In the genomic region with DNA sequence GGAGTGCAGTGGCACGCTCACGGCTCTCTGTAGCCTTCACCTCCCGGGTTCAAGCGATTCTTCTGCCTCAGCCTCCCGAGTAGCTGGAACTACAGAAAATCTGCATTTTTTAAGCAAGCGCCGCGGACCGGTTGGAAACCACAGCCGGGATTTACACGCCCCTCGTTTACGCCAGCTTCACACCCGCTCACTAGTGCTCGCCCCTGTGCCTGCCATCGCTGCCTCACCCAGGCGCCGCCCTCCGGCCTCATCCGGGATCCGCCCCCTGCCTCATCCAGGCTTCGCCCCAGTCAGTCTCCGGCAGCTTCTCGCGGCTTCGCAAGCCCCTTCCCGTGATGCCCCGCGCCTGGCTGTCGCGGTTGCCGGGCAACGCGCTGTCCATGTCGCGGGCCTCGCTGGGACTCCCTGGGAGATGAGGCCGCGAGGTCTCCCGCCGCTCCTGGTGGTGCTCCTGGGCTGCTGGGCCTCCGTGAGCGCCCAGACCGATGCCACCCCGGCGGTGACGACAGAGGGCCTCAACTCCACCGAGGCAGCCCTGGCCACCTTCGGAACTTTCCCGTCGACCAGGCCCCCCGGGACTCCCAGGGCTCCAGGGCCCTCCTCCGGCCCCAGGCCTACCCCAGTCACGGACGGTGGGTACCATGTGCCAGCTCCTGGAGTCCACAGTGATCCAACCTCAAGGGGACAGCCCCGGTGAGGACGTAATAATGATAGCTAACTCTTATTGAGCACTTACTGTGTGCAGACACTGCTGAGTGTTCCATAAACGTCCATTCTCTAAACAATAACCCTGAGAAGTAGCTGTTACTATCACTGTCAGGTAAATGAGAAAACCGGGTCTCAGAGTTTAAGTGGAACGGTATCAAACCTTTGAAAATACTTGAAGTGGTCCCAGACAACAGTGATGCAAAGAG, we compare ENCODE assay signal across 8 cellular contexts. TPM values are rescaled to one million over a fixed set of nuclear protein-coding genes. Genes with fewer than 3 reads are reported as not detected.
A peak's percentile ranks its signal among the peaks of the same experiment; 100 is the strongest.
DNase-seq lines count a peak whose midpoint lies in the region; ATAC-seq and TF ChIP-seq lines count a peak whose summit lies in the region.

TSS of gene TCTN1 (plus strand) at position 359 of the 914 bp plus-strand sequence. CDS start at position 413, 54 bp downstream.

- POLR2A ChIA-PET in Panc1 (lab: Charles Lee) = interaction anchor here (0.5 to 1.0 kb wide), 6 partner anchors 13 to 287 kb away, joined by 3 to 7 read pairs (median 3); no protein-coding TSS in a partner anchor

- 2% methylated on average over 60 of the region's 60 CpGs for WGBS in esophagus, 2 donors

- H3K36me3 ChIP-seq in Panc1 (ENCODE audit: control insufficient read depth, insufficient read depth, low read length) (no peaks in the 10 kb centered on the region), esophagus (ENCODE audit: control insufficient read depth in 2 of 2, insufficient read depth in 2 of 2, low read length in 1 of 2) (no peaks in the 10 kb centered on the region), mucosa of stomach (ENCODE audit: control insufficient read depth, insufficient read depth, low read length) (no peaks in the 10 kb centered on the region)

- ATAC-seq in GM21723 (IDR thresholded peaks at IDR 0.05; ENCODE audit: unreplicated experiment) (peak; percentile 91), Panc1 (peak; percentile 100)

- H3K4me1 ChIP-seq in Panc1 (ENCODE audit: control insufficient read depth, insufficient read depth, low read length) (0 out of 2 replicates have a peak, but pooled peaks cover 3% of the 10 kb centered on the region), esophagus (ENCODE audit: control insufficient read depth in 2 of 2, insufficient read depth in 2 of 2, low read length in 1 of 2) (no peaks in the 10 kb centered on the region), mucosa of stomach (ENCODE audit: control insufficient read depth, insufficient read depth, low read length) (peaks cover 5% of the 10 kb centered on the region)

- no peak for TF ChIP-seq CTCF in Panc1 (IDR thresholded peaks at IDR 0.05)

- peak within 1 kb of the TSS; percentile 78 for H3K27ac ChIP-seq in Panc1 (ENCODE audit: low read length)
- peak within 1 kb of the TSS; percentile 0 to 61 for H3K27ac ChIP-seq in esophagus (ENCODE audit: low read depth in 2 of 2, low read length in 1 of 2)

- H3K4me3 ChIP-seq in Panc1 (ENCODE audit: low read depth in 2 of 2, low read length in 2 of 2) (peak within 1 kb of the TSS; percentile 66 to 81), esophagus (ENCODE audit: low read depth in 1 of 2, low read length in 2 of 2) (peak within 1 kb of the TSS; percentile 67 to 80), mucosa of stomach (ENCODE audit: low read length) (peak within 1 kb of the TSS; percentile 53)

- DNase-seq in DMS53 treated with DMSO at 0.1 percent for 48 hours (lab: John Stamatoyannopoulos, UW; ENCODE audit: unreplicated experiment) (peak; percentile 97), KG1 (lab: John Stamatoyannopoulos, UW) (peak; percentile 84), Panc1 (ENCODE audit: low read depth, low spot score) (peak; percentile 64)
- peak; percentile 97 to 99 for DNase-seq in activated T-cell treated with anti-CD3 and anti-CD28 coated beads, Interleukin-2, amount 50 U/mL, for 48 hours
- DNase-seq in stimulated activated CD8-positive, alpha-beta memory T cell treated with anti-CD3 and anti-CD28 coated beads, Interleukin-4, amount 100 ng/mL, for 48 hours = peak; percentile 98

- BruUV-seq in Panc1 (replicated peaks; lab: Mats Ljungman, UMichigan) = TSS peak; percentile 79

- no peaks in the 10 kb centered on the region for H3K9me3 ChIP-seq in Panc1 (ENCODE audit: control insufficient read depth, insufficient read depth, low read depth, low read length)
- no peaks in the 10 kb centered on the region for H3K9me3 ChIP-seq in esophagus (ENCODE audit: control insufficient read depth in 2 of 2, insufficient read depth in 1 of 2, low read depth in 1 of 2, low read length in 1 of 2)
- no peaks in the 10 kb centered on the region for H3K9me3 ChIP-seq in mucosa of stomach (ENCODE audit: control insufficient read depth, low read length)

- H3K27me3 ChIP-seq in Panc1 (ENCODE audit: control insufficient read depth, insufficient read depth, low read length) (no peaks in the 10 kb centered on the region), esophagus (ENCODE audit: control insufficient read depth in 1 of 2, insufficient read depth in 2 of 2, low read length in 2 of 2) (no peaks in the 10 kb centered on the region), mucosa of stomach (ENCODE audit: control insufficient read depth, insufficient read depth, low read length) (no peaks in the 10 kb centered on the region)

- peak within 1 kb of the TSS; percentile 69 for H3K9ac ChIP-seq in mucosa of stomach (ENCODE audit: low read length)

- in situ Hi-C loops in Panc1 (cut with HindIII; ENCODE audit: low pct_unique_long_range_greater_than_20kb, low sequenced_read_pairs) = no loop called here

- CTCF ChIA-PET in Panc1 (lab: Charles Lee) = interaction anchor here (0.8 kb wide), 1 partner anchor 146 kb away, joined by 3 read pairs; the partner anchor contains the start of gene GPN3

- intact Hi-C loops in Panc1 (cut with micrococcal nuclease; ENCODE audit: unreplicated experiment) = loop anchor here (10.0 kb wide), 1 partner anchor 81 kb away; no protein-coding TSS in a partner anchor

RNA-seq across cellular contexts. Expression of gene TCTN1, which starts in this region (rescaled TPM):
- total RNA-seq in Panc1 (2021; ENCODE audit: unreplicated experiment) = 28.5 TPM
- polyA plus RNA-seq in Panc1 (2012; ENCODE audit: insufficient read length) = 22.4 TPM
- polyA plus RNA-seq in esophagus = 10 to 100 TPM in 1 of 2 donors, 1 to 10 TPM in 1; 9.2 to 14.7 TPM

Comparison
In these comparisons a context has a peak if more than half of its experiments do, and no peak if none do; other contexts are left out.
1. Peak in every context shown above with its lines: DNase-seq, ATAC-seq, H3K4me3 ChIP-seq and H3K27ac ChIP-seq.